ENCODE assay signal across 29 cellular contexts in the genomic region with DNA sequence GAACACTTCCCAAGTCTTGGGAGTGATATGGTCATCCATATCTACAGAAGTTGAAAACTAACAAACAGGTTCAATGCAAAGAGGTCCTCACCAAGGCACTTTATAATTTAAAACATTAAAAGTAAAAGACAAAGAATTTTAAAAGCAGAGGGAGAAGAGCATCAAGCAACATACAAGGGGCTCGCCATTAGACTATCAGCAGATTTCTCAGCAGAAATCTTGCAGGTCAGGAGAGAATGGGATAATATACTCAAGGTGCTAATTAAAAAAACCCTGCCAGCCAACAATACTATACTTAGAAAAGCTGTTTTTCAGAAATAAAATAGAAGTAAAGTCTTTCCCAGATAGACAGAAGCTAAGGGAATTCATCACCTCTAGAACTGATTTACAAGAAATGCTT.
"Had no signal": no experiment of that assay in that cellular context is flagged by ENCODE, and none has a peak within 500 bp of the region (broad histone marks: within the 10 kb centered on the region; RNA-seq: fewer than 3 reads in every experiment).

No MANE protein-coding gene starts in this region.

- H3K9me3 ChIP-seq: colonic mucosa, gastrocnemius medialis had no signal

- H3K4me3 Mint-ChIP-seq: dendritic cell treated with granulocyte-macrophage colony-stimulating factor and Interleukin-4, amounts not matched to agents 40 ng/mL and 50 ng/mL, for 4 days; endodermal cell had no signal

- H3K4me1 ChIP-seq: colonic mucosa, esophagus muscularis mucosa, foreskin keratinocyte, gastrocnemius medialis, gastroesophageal sphincter, heart left ventricle, heart right ventricle had no signal

- H3K27me3 ChIP-seq: colonic mucosa, dorsolateral prefrontal cortex, esophagus muscularis mucosa, esophagus squamous epithelium, foreskin keratinocyte, gastrocnemius medialis, gastroesophageal sphincter, heart left ventricle, heart right ventricle, hepatocyte had no signal

- H3K27ac ChIP-seq: colonic mucosa, coronary artery, dorsolateral prefrontal cortex, epithelial cell of prostate, esophagus muscularis mucosa, esophagus squamous epithelium, foreskin keratinocyte, gastrocnemius medialis, gastroesophageal sphincter, heart left ventricle, heart right ventricle, hepatocyte had no signal

- H3K27ac Mint-ChIP-seq: dendritic cell treated with granulocyte-macrophage colony-stimulating factor and Interleukin-4, amounts not matched to agents 40 ng/mL and 50 ng/mL, for 4 days; endodermal cell had no signal

- H3K4me2 ChIP-seq: hepatocyte had no signal

- H3K9me3 Mint-ChIP-seq: dendritic cell treated with granulocyte-macrophage colony-stimulating factor and Interleukin-4, amounts not matched to agents 40 ng/mL and 50 ng/mL, for 4 days had no signal

- FAIRE-seq: endometrium, endothelial cell of umbilical vein, frontal cortex had no signal

- H3K36me3 ChIP-seq: colonic mucosa, gastrocnemius medialis had no signal

- H3K4me1 Mint-ChIP-seq: endodermal cell had no signal

- H3K4me3 ChIP-seq: colonic mucosa, coronary artery, dorsolateral prefrontal cortex, esophagus muscularis mucosa, esophagus squamous epithelium, gastrocnemius medialis, gastroesophageal sphincter, heart left ventricle, heart right ventricle, hepatocyte had no signal

- H3K27me3 Mint-ChIP-seq: dendritic cell treated with granulocyte-macrophage colony-stimulating factor and Interleukin-4, amounts not matched to agents 40 ng/mL and 50 ng/mL, for 4 days; effector memory CD8-positive, alpha-beta T cell had no signal

- DNase-seq: colonic mucosa; cortex of kidney; dermis blood vessel endothelial cell; dorsolateral prefrontal cortex; effector CD4-positive, alpha-beta T cell; effector CD8-positive, alpha-beta T cell; effector memory CD4-positive, alpha-beta T cell; effector memory CD8-positive, alpha-beta T cell; endodermal cell; erythroblast; esophagus squamous epithelium; foreskin fibroblast; foreskin keratinocyte; foreskin melanocyte; gastrocnemius medialis; glutamatergic neuron; head of caudate nucleus; heart left ventricle; heart right ventricle had no signal

- H2AFZ ChIP-seq: hepatocyte had no signal

- ATAC-seq: effector memory CD8-positive, alpha-beta T cell; esophagus mucosa; foreskin keratinocyte; gastrocnemius medialis; gastroesophageal sphincter; heart left ventricle; heart right ventricle had no signal

- H3K79me2 ChIP-seq: hepatocyte had no signal
